6 cellular contexts compared by ENCODE assay signal in genomic region chr1:224426869-224427268, GRCh38. TPM values are rescaled to one million over a fixed set of nuclear protein-coding genes. Genes with fewer than 3 reads are reported as not detected.
DNase-seq lines count a peak whose midpoint lies in the region; ATAC-seq, FAIRE-seq and TF ChIP-seq lines count a peak whose summit lies in the region.
"Not testable (repeated sequence)": the region's sequence is repeated elsewhere in the genome, so short reads cannot be mapped to it uniquely, and the experiment has no call there.

No MANE protein-coding gene starts in this region.

- H3K27me3 Mint-ChIP-seq in activated T-helper 17 cell treated with anti-CD3 and anti-CD28 coated beads, Interleukin-2, amount 50 U/mL, for 72 hours; natural killer cell (ENCODE audit: low read depth in 2 of 2): not testable (repeated sequence)

- not testable (repeated sequence) for H3K27ac Mint-ChIP-seq in activated T-helper 17 cell treated with anti-CD3 and anti-CD28 coated beads, Interleukin-2, amount 50 U/mL, for 72 hours
- H3K27ac Mint-ChIP-seq in natural killer cell: peak overlapping the region; percentile 48 to 59

- not testable (repeated sequence) for H4K20me1 ChIP-seq in GM23248 (ENCODE audit: insufficient read depth); PC-3 (ENCODE audit: low read length)

- H3K4me3 ChIP-seq in GM23248; PC-3 (ENCODE audit: low read length); skeletal muscle satellite cell (ENCODE audit: low read length): not testable (repeated sequence)

- not testable (repeated sequence) for H3K9me3 Mint-ChIP-seq in activated T-helper 17 cell treated with anti-CD3 and anti-CD28 coated beads, Interleukin-2, amount 50 U/mL, for 72 hours; natural killer cell

- not testable (repeated sequence) for H3K9ac ChIP-seq in GM23248; PC-3 (ENCODE audit: low read length); skeletal muscle satellite cell (ENCODE audit: low read depth, low read length)

- H3K27me3 ChIP-seq in GM23248 (replicated peaks; ENCODE audit: insufficient read depth); PC-3 (ENCODE audit: low read length); skeletal muscle satellite cell (ENCODE audit: control insufficient read depth, insufficient read depth, low read length): not testable (repeated sequence)

- not testable (repeated sequence) for DNase-seq in GM23248, PC-3, natural killer cell

- H3K4me1 ChIP-seq in GM23248 (ENCODE audit: insufficient read depth) (peaks cover 53% of the 10 kb centered on the region), PC-3 (ENCODE audit: insufficient read depth, low read length) (peaks cover 42% of the 10 kb centered on the region), skeletal muscle satellite cell (ENCODE audit: control insufficient read depth, insufficient read depth, low read length) (peaks cover 33% of the 10 kb centered on the region)

- H3K79me2 ChIP-seq in GM23248 (ENCODE audit: insufficient read depth) (peaks cover 98% of the 10 kb centered on the region), PC-3 (ENCODE audit: low read length) (peaks cover 60% of the 10 kb centered on the region)

- in situ Hi-C loops in GM23248 (cut with MboI): not testable (repeated sequence)

- peaks cover 38% of the 10 kb centered on the region for H3F3A ChIP-seq in GM23248 (ENCODE audit: insufficient read depth)
- H3F3A ChIP-seq in PC-3 (ENCODE audit: low read length, unreplicated experiment): peaks cover 13% of the 10 kb centered on the region

- H3K9me3 ChIP-seq in GM23248 (ENCODE audit: low read depth); PC-3 (ENCODE audit: low read length); skeletal muscle satellite cell (replicated peaks; ENCODE audit: low read length): not testable (repeated sequence)

- H3K4me2 ChIP-seq in GM23248 (ENCODE audit: unreplicated experiment) (peak overlapping the region; percentile 66), PC-3 (ENCODE audit: low read length) (peak overlapping the region; percentile 52), skeletal muscle satellite cell (ENCODE audit: low read length) (peak overlapping the region; percentile 41)

- CTCF ChIA-PET in PC-3 (lab: Charles Lee): not testable (repeated sequence)

- peak; percentile 29 for FAIRE-seq in endometrium (lab: Jason Lieb, UNC)

- BruUV-seq in PC-3 (replicated peaks; lab: Mats Ljungman, UMichigan): not testable (repeated sequence)

- peaks cover 99% of the 10 kb centered on the region for H3K36me3 Mint-ChIP-seq in activated T-helper 17 cell treated with anti-CD3 and anti-CD28 coated beads, Interleukin-2, amount 50 U/mL, for 72 hours (ENCODE audit: low read depth)
- peaks cover 19% of the 10 kb centered on the region for H3K36me3 Mint-ChIP-seq in natural killer cell

- POLR2A ChIA-PET in PC-3 (lab: Charles Lee; ENCODE audit: unreplicated experiment): not testable (repeated sequence)

- H3K36me3 ChIP-seq in GM23248 (ENCODE audit: low read depth): peaks cover 73% of the 10 kb centered on the region
- H3K36me3 ChIP-seq in PC-3 (ENCODE audit: low read depth, low read length): peaks cover 49% of the 10 kb centered on the region
- peaks cover 60% of the 10 kb centered on the region for H3K36me3 ChIP-seq in skeletal muscle satellite cell (ENCODE audit: insufficient read depth, low read length)

- WGBS in GM23248 (ENCODE audit: low coverage in 1 of 2, low lambda C conversion rate in 2 of 2, missing lambda C conversion rate in 2 of 2), 2 experiments: 90 to 94% methylated on average over 8 of the region's 8 CpGs

- intact Hi-C loops in PC-3 (cut with micrococcal nuclease): loop anchor here (1.0 to 10.0 kb wide), 2 partner anchors 30 to 498 kb away; partner anchors contain the start of gene DNAH14
- intact Hi-C loops in natural killer cell (cut with micrococcal nuclease): not testable (repeated sequence)

- peaks cover 33% of the 10 kb centered on the region for H3K4me1 Mint-ChIP-seq in activated T-helper 17 cell treated with anti-CD3 and anti-CD28 coated beads, Interleukin-2, amount 50 U/mL, for 72 hours
- peaks cover 50 to 55% of the 10 kb centered on the region in 2 donors for H3K4me1 Mint-ChIP-seq in natural killer cell

- not testable (repeated sequence) for TF ChIP-seq CTCF in PC-3 (conservative IDR thresholded peaks at IDR 0.05; ENCODE audit: low read depth, low read length); natural killer cell (IDR thresholded peaks at IDR 0.05)

- H3K4me3 Mint-ChIP-seq in activated T-helper 17 cell treated with anti-CD3 and anti-CD28 coated beads, Interleukin-2, amount 50 U/mL, for 72 hours: peak overlapping the region; percentile 32
- H3K4me3 Mint-ChIP-seq in natural killer cell: not testable (repeated sequence)

- H3K9me2 ChIP-seq in GM23248 (ENCODE audit: insufficient read depth); PC-3 (replicated peaks; ENCODE audit: low read length): not testable (repeated sequence)

- not testable (repeated sequence) for ATAC-seq in PC-3; activated T-helper 17 cell treated with anti-CD3 and anti-CD28 coated beads, Interleukin-2, amount 50 U/mL, for 72 hours (replicated peaks); natural killer cell

- peak overlapping the region; percentile 74 for H3K27ac ChIP-seq in GM23248
- peak overlapping the region; percentile 70 for H3K27ac ChIP-seq in PC-3 (ENCODE audit: low read length)

- H2AFZ ChIP-seq in GM23248; PC-3 (ENCODE audit: low read length): not testable (repeated sequence)

RNA-seq across cellular contexts. Expression of gene WDR26, which starts 7.7 kb away (rescaled TPM):
- total RNA-seq in GM23248 (2014; rRNA removed; shearing (Covaris generic)): 38.7 and 43.4 TPM in 2 replicates
- polyA plus RNA-seq in GM23248 (2016; fragmentation: Nextera tagmentation; extraction: Ambion mirVana): 10.5 and 10.7 TPM in 2 replicates
- total RNA-seq in PC-3 (2014; rRNA removed): 40.7 and 45.2 TPM in 2 replicates
- total RNA-seq in activated T-helper 17 cell treated with anti-CD3 and anti-CD28 coated beads, Interleukin-2, amount 50 U/mL, for 72 hours: 100 to 1,000 TPM in 1 of 2 donors, 10 to 100 TPM in 1; 75.6 to 154 TPM
- 100 to 1,000 TPM; 244 to 310 (median 261) TPM for total RNA-seq in natural killer cell
- 43.0 and 47.4 TPM in 2 replicates for total RNA-seq in skeletal muscle satellite cell (2012; rRNA removed)
